In genomic region chr1:99849744-99850457, GRCh38 we compare ENCODE assay signal across 8 cellular contexts. TPM values are rescaled to one million over a fixed set of nuclear protein-coding genes. Genes with fewer than 3 reads are reported as not detected.
A peak's percentile ranks its signal among the peaks of the same experiment; 100 is the strongest.
DNase-seq lines count a peak whose midpoint lies in the region; ATAC-seq and TF ChIP-seq lines count a peak whose summit lies in the region.

Gene AGL, plus strand, starts transcription at chr1:99850361. Its CDS starts 682 bp downstream, at chr1:99851043.

- H3K4me3 ChIP-seq in NT2/D1 (ENCODE audit: insufficient read length, low read depth) (peak within 1 kb of the TSS; percentile 77), epithelial cell of esophagus (ENCODE audit: low read length) (peak within 1 kb of the TSS; percentile 90), mucosa of descending colon (peak within 1 kb of the TSS; percentile 27)

- H3K4me1 ChIP-seq in NT2/D1 (ENCODE audit: insufficient read depth, insufficient read length), result no peaks in the 10 kb centered on the region
- H3K4me1 ChIP-seq in mucosa of descending colon (ENCODE audit: low read depth), result peaks cover 4% of the 10 kb centered on the region

- intact Hi-C loops in mucosa of descending colon (cut with DNase I, micrococcal nuclease), result no loop called here

- H3K9ac ChIP-seq in NT2/D1 (ENCODE audit: insufficient read length, low read depth), result peak within 1 kb of the TSS; percentile 88

- H3K36me3 ChIP-seq in NT2/D1 (ENCODE audit: insufficient read depth, insufficient read length, low read length) (no peaks in the 10 kb centered on the region), mucosa of descending colon (ENCODE audit: low read depth) (no peaks in the 10 kb centered on the region)

- peak; percentile 99 for ATAC-seq in GM19467 (IDR thresholded peaks at IDR 0.05; ENCODE audit: unreplicated experiment)
- peak; percentile 98 for ATAC-seq in mucosa of descending colon

- no peaks in the 10 kb centered on the region for H3K9me3 ChIP-seq in NT2/D1 (ENCODE audit: insufficient read depth, low read length)
- H3K9me3 ChIP-seq in mucosa of descending colon, result no peaks in the 10 kb centered on the region

- H3K27me3 ChIP-seq in NT2/D1 (ENCODE audit: insufficient read depth, insufficient read length), result no peaks in the 10 kb centered on the region

- no peak for TF ChIP-seq CTCF in epithelial cell of esophagus (IDR thresholded peaks at IDR 0.05; ENCODE audit: insufficient read depth, low read depth, low read length, missing control alignments)
- TF ChIP-seq CTCF in mucosa of descending colon (IDR thresholded peaks at IDR 0.05), result no peak

- DNase-seq in COLO668 (lab: John Stamatoyannopoulos, UW; ENCODE audit: unreplicated experiment), result peak; percentile 96
- DNase-seq in HPDE6-E6E7 (ENCODE audit: extremely low spot score), result peak; percentile 85
- DNase-seq in NT2/D1 (ENCODE audit: low read depth, low spot score), result peak; percentile 69
- peak; percentile 92 for DNase-seq in activated CD8-positive, alpha-beta memory T cell treated with anti-CD3 and anti-CD28 coated beads, Interleukin-2, amount 50 U/mL, for 48 hours
- DNase-seq in epithelial cell of esophagus (ENCODE audit: low read depth), result peak; percentile 88
- peak; percentile 88 to 95 (median 94) for DNase-seq in mucosa of descending colon
- peak; percentile 82 for DNase-seq in stimulated activated CD8-positive, alpha-beta memory T cell treated with anti-CD3 and anti-CD28 coated beads, Interleukin-4, amount 100 ng/mL, for 24 hours (ENCODE audit: low read depth)

RNA-seq across cellular contexts. Expression of gene AGL, which starts in this region (rescaled TPM):
- 10 to 100 TPM; 24.6 to 28.2 (median 27.5) TPM for total RNA-seq in mucosa of descending colon

Comparison
In these comparisons a context has a peak if more than half of its experiments do, and no peak if none do; other contexts are left out.
1. Peak in every context shown above with its lines: DNase-seq, ATAC-seq and H3K4me3 ChIP-seq.
2. H3K4me3 ChIP-seq: peak in every context shown above with its lines; median percentile 90 in epithelial cell of esophagus; 77 in NT2/D1; 27 in mucosa of descending colon.